In genomic region chr3:47227678-47228077, GRCh38 we compare ENCODE assay signal across 1 cellular context.
TF ChIP-seq lines count a peak whose summit lies in the region.

No MANE protein-coding gene starts in this region.

TF ChIP-seq in IMR-90, 13 proteins besides CTCF, POLR2A, EP300 and RAD21 (continued from another document):
- TF ChIP-seq ELK1 (IDR thresholded peaks at IDR 0.05; ENCODE audit: borderline replicate concordance, low read depth, low read length) (no peak), RFX5 (IDR thresholded peaks at IDR 0.05; ENCODE audit: low read depth, low read length) (no peak), FOS (IDR thresholded peaks at IDR 0.05; ENCODE audit: low read depth, low read length) (no peak), CEBPB (IDR thresholded peaks at IDR 0.05; ENCODE audit: low read depth, low read length) (no peak), USF2 (IDR thresholded peaks at IDR 0.05; ENCODE audit: low read depth, low read length) (no peak), SMC3 (IDR thresholded peaks at IDR 0.05; ENCODE audit: low read depth, low read length) (no peak), MAFK (IDR thresholded peaks at IDR 0.05; ENCODE audit: low read depth, low read length) (no peak), MXI1 (IDR thresholded peaks at IDR 0.05; ENCODE audit: borderline replicate concordance, low read depth, low read length) (no peak), MAZ (IDR thresholded peaks at IDR 0.05; ENCODE audit: borderline replicate concordance, low read depth, low read length) (no peak)
